Comparison of ENCODE assay signal across 1 cellular context in the genomic region with DNA sequence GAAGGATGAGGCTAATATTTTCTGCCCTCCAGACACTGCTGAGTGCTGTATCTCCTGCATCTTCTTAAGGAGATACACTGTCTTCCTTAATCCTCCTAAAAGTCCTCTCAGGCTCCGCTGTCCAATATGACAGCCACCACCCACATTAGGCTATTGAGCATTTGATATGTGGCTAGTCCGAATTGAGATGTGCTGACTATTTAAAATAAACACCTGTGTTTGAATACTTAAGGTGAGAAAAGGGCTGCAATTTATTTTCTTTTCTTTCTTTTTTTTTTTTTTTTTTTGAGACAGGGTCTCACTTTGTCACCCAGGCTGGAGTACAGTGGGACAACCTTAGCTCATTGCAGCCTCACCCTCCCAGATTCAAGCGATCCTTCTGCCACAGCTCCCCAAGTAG.
TF ChIP-seq lines count a peak whose summit lies in the region.

No MANE protein-coding gene starts in this region.

TF ChIP-seq in HepG2, 621 proteins besides CTCF, POLR2A, EP300 and RAD21:
- no peak for TF ChIP-seq HOXA5 (CRISPR knock-in tag; IDR thresholded peaks at IDR 0.05)
- TF ChIP-seq, protein P1, sequence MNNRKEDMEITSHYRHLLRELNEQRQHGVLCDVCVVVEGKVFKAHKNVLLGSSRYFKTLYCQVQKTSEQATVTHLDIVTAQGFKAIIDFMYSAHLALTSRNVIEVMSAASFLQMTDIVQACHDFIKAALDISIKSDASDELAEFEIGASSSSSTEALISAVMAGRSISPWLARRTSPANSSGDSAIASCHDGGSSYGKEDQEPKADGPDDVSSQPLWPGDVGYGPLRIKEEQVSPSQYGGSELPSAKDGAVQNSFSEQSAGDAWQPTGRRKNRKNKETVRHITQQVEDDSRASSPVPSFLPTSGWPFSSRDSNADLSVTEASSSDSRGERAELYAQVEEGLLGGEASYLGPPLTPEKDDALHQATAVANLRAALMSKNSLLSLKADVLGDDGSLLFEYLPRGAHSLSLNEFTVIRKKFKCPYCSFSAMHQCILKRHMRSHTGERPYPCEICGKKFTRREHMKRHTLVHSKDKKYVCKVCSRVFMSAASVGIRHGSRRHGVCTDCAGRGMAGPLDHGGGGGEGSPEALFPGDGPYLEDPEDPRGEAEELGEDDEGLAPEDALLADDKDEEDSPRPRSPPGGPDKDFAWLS (CRISPR knock-in tag; IDR thresholded peaks at IDR 0.05; ENCODE audit: borderline replicate concordance): no peak
- TF ChIP-seq, protein P2, sequence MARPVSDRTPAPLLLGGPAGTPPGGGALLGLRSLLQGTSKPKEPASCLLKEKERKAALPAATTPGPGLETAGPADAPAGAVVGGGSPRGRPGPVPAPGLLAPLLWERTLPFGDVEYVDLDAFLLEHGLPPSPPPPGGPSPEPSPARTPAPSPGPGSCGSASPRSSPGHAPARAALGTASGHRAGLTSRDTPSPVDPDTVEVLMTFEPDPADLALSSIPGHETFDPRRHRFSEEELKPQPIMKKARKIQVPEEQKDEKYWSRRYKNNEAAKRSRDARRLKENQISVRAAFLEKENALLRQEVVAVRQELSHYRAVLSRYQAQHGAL (CRISPR knock-in tag; IDR thresholded peaks at IDR 0.05; ENCODE audit: not compliant biosample characterization): no peak
- TF ChIP-seq, protein P3, sequence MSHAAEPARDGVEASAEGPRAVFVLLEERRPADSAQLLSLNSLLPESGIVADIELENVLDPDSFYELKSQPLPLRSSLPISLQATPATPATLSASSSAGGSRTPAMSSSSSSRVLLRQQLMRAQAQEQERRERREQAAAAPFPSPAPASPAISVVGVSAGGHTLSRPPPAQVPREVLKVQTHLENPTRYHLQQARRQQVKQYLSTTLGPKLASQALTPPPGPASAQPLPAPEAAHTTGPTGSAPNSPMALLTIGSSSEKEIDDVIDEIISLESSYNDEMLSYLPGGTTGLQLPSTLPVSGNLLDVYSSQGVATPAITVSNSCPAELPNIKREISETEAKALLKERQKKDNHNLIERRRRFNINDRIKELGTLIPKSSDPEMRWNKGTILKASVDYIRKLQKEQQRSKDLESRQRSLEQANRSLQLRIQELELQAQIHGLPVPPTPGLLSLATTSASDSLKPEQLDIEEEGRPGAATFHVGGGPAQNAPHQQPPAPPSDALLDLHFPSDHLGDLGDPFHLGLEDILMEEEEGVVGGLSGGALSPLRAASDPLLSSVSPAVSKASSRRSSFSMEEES (CRISPR knock-in tag; IDR thresholded peaks at IDR 0.05): no peak
- TF ChIP-seq FOXA3 (CRISPR knock-in tag; IDR thresholded peaks at IDR 0.05): no peak
- TF ChIP-seq HMGA1 (CRISPR knock-in tag; conservative IDR thresholded peaks at IDR 0.05): no peak
- TF ChIP-seq ZNF260 (CRISPR knock-in tag; IDR thresholded peaks at IDR 0.05; ENCODE audit: borderline replicate concordance, low read depth): no peak
- no peak for TF ChIP-seq NR3C1 (CRISPR knock-in tag; IDR thresholded peaks at IDR 0.05)
- no peak for TF ChIP-seq ZNF10 (CRISPR knock-in tag; IDR thresholded peaks at IDR 0.05; ENCODE audit: borderline replicate concordance, low read depth)
- TF ChIP-seq, protein P4, sequence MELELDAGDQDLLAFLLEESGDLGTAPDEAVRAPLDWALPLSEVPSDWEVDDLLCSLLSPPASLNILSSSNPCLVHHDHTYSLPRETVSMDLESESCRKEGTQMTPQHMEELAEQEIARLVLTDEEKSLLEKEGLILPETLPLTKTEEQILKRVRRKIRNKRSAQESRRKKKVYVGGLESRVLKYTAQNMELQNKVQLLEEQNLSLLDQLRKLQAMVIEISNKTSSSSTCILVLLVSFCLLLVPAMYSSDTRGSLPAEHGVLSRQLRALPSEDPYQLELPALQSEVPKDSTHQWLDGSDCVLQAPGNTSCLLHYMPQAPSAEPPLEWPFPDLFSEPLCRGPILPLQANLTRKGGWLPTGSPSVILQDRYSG (CRISPR knock-in tag; IDR thresholded peaks at IDR 0.05): no peak
- TF ChIP-seq, protein P5, sequence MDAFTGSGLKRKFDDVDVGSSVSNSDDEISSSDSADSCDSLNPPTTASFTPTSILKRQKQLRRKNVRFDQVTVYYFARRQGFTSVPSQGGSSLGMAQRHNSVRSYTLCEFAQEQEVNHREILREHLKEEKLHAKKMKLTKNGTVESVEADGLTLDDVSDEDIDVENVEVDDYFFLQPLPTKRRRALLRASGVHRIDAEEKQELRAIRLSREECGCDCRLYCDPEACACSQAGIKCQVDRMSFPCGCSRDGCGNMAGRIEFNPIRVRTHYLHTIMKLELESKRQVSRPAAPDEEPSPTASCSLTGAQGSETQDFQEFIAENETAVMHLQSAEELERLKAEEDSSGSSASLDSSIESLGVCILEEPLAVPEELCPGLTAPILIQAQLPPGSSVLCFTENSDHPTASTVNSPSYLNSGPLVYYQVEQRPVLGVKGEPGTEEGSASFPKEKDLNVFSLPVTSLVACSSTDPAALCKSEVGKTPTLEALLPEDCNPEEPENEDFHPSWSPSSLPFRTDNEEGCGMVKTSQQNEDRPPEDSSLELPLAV (CRISPR knock-in tag; conservative IDR thresholded peaks at IDR 0.05; ENCODE audit: low read depth): no peak
- TF ChIP-seq, protein P6, sequence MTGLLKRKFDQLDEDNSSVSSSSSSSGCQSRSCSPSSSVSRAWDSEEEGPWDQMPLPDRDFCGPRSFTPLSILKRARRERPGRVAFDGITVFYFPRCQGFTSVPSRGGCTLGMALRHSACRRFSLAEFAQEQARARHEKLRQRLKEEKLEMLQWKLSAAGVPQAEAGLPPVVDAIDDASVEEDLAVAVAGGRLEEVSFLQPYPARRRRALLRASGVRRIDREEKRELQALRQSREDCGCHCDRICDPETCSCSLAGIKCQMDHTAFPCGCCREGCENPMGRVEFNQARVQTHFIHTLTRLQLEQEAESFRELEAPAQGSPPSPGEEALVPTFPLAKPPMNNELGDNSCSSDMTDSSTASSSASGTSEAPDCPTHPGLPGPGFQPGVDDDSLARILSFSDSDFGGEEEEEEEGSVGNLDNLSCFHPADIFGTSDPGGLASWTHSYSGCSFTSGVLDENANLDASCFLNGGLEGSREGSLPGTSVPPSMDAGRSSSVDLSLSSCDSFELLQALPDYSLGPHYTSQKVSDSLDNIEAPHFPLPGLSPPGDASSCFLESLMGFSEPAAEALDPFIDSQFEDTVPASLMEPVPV (CRISPR knock-in tag; IDR thresholded peaks at IDR 0.05): no peak
- no peak for TF ChIP-seq ZNF7 (CRISPR knock-in tag; IDR thresholded peaks at IDR 0.05)
- TF ChIP-seq, protein P7, sequence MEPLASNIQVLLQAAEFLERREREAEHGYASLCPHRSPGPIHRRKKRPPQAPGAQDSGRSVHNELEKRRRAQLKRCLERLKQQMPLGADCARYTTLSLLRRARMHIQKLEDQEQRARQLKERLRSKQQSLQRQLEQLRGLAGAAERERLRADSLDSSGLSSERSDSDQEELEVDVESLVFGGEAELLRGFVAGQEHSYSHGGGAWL (CRISPR knock-in tag; IDR thresholded peaks at IDR 0.05): no peak
- TF ChIP-seq JUN (CRISPR knock-in tag; IDR thresholded peaks at IDR 0.05): no peak
- no peak for TF ChIP-seq SP2 (CRISPR knock-in tag; IDR thresholded peaks at IDR 0.05)
- TF ChIP-seq, protein P8, sequence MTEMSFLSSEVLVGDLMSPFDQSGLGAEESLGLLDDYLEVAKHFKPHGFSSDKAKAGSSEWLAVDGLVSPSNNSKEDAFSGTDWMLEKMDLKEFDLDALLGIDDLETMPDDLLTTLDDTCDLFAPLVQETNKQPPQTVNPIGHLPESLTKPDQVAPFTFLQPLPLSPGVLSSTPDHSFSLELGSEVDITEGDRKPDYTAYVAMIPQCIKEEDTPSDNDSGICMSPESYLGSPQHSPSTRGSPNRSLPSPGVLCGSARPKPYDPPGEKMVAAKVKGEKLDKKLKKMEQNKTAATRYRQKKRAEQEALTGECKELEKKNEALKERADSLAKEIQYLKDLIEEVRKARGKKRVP (CRISPR knock-in tag; IDR thresholded peaks at IDR 0.05): no peak
- TF ChIP-seq NR2F1 (CRISPR knock-in tag; IDR thresholded peaks at IDR 0.05): no peak
